ENCODE assay signal across 8 cellular contexts in the genomic region with DNA sequence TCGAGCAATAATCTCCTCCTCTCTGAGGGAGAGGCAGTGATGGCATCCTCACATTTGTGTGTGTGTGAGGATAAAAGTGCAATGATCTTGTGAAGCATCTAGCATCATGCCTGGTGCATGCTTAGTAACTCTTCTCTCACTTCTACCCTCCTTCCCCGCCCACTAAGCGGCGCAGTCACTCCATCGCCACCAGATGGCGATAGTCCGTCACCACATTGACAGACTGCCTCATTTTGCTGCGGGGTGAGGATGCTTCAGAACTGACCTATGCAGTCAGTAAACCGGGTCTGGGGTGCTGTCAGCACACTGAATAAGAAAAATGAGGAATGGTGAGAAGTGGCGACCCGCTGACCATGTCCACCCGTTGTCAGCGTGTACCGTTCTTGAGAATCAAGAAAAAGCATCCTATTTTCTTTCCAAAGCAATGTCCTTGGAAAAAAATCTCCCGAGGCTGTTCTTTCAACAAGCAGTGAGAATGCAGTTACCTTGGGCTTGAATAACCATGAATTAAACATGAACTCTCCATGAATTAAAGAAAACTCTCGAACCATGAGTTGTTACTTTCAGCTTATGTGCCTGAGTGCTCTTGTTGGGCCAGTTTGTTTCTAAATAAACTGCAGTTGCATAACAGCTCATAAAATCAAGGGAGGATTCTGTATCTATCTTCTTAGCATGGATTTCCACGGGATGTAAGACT. TPM values are rescaled to one million over a fixed set of nuclear protein-coding genes. Genes with fewer than 3 reads are reported as not detected.
A peak's percentile ranks its signal among the peaks of the same experiment; 100 is the strongest.
DNase-seq lines count a peak whose midpoint lies in the region; ATAC-seq, FAIRE-seq and TF ChIP-seq lines count a peak whose summit lies in the region.

No MANE protein-coding gene starts in this region.

- no peak for FAIRE-seq in kidney (lab: Jason Lieb, UNC)

- TF ChIP-seq CTCF in kidney (IDR thresholded peaks at IDR 0.05; ENCODE audit: borderline replicate concordance, extremely low read depth, insufficient read depth) = peak; percentile 92

- DNase-seq in AG08396 (ENCODE audit: low spot score) (peak; percentile 85), NCI-H2227 treated with DMSO at 0.1 percent for 48 hours (lab: John Stamatoyannopoulos, UW) (peak; percentile 70), caudate nucleus (lab: John Stamatoyannopoulos, UW) (peak in 59 of 61 donors; percentile 8 to 86 (median 61)), kidney (peak; percentile 91)
- DNase-seq in stimulated activated CD4-positive, alpha-beta T cell treated with anti-CD3 and anti-CD28 coated beads, Interleukin-1b, Interleukin-23, amount 100 ng/mL, for 48 hours = peak; percentile 77

- intact Hi-C loops in kidney (cut with DNase I) = no loop called here

- H3K4me3 ChIP-seq in kidney (ENCODE audit: low read length in 2 of 2) = no peak overlapping the region

- no peaks in the 10 kb centered on the region for H3K36me3 ChIP-seq in kidney (ENCODE audit: control insufficient read depth in 1 of 2, insufficient read depth in 2 of 2, low read length in 2 of 2)

- no peaks in the 10 kb centered on the region for H3K9me3 ChIP-seq in kidney (ENCODE audit: control insufficient read depth in 1 of 2, low read length in 2 of 2)

- ATAC-seq in GM18868 (IDR thresholded peaks at IDR 0.05; ENCODE audit: unreplicated experiment) = peak; percentile 98
- ATAC-seq in HG03095 (IDR thresholded peaks at IDR 0.05; ENCODE audit: unreplicated experiment) = peak; percentile 96
- peak; percentile 67 to 83 for ATAC-seq in activated CD4-positive, CD25-positive, alpha-beta regulatory T cell treated with anti-CD3 and anti-CD28 coated beads, Interleukin-2, amount 50 U/mL, for 24 hours

- H3K27ac ChIP-seq in caudate nucleus (ENCODE audit: low read depth, low read length) (no peak overlapping the region), kidney (ENCODE audit: low read depth in 2 of 2, low read length in 2 of 2) (peak overlapping the region; percentile 10 to 18)

- no peak overlapping the region for H3K9ac ChIP-seq in kidney (ENCODE audit: low read length in 2 of 2)

- H3K4me1 ChIP-seq in kidney (ENCODE audit: control insufficient read depth in 1 of 2, insufficient read depth in 1 of 2, low read depth in 1 of 2, low read length in 2 of 2) = no peaks in the 10 kb centered on the region

RNA-seq across cellular contexts. Expression of a gene that starts 37.3 kb away (rescaled TPM):
- 13.3 TPM for total RNA-seq in kidney
- polyA plus RNA-seq in kidney (ENCODE audit: insufficient read depth, low read depth, low replicate concordance) = 31.5 TPM
